ENCODE assay signal across 10 cellular contexts in genomic region chr12:73445658-73446324, GRCh38.
A peak's percentile ranks its signal among the peaks of the same experiment; 100 is the strongest.
DNase-seq lines count a peak whose midpoint lies in the region; ATAC-seq, FAIRE-seq and TF ChIP-seq lines count a peak whose summit lies in the region.
"Had no signal": no experiment of that assay in that cellular context is flagged by ENCODE, and none has a peak within 500 bp of the region (broad histone marks: within the 10 kb centered on the region; RNA-seq: fewer than 3 reads in every experiment).

No MANE protein-coding gene starts in this region.

- H3K36me3 Mint-ChIP-seq in naive B cell: no peaks in the 10 kb centered on the region

- POLR2A ChIA-PET in HEK293T (lab: Yijun Ruan, JAX): no interaction called here

- H3K27me3 Mint-ChIP-seq in naive B cell: no peaks in the 10 kb centered on the region

- H3K4me3 Mint-ChIP-seq in naive B cell: peak overlapping the region in 7 of 8 donors; percentile 14 to 67 (median 39)

- H3K27ac Mint-ChIP-seq in naive B cell: peak overlapping the region; percentile 6 to 66 (median 18)

- peaks cover 15 to 28% (median 22%) of the 10 kb centered on the region in 3 donors for H3K4me1 Mint-ChIP-seq in naive B cell

- DNase-seq in GM19239 (ENCODE audit: insufficient read length, low spot score) (no peak), naive B cell (peak; percentile 25), GOT3 (lab: John Stamatoyannopoulos, UW) (no peak), DMS79 (lab: John Stamatoyannopoulos, UW) (no peak), HEK293T (ENCODE audit: extremely low spot score) (no peak)
- DNase-seq: NCI-H187 treated with DMSO at 0.1 percent for 48 hours, trophoblast cell had no signal

- peaks cover 0 to 6% (median 0%) of the 10 kb centered on the region in 7 donors for H3K9me3 Mint-ChIP-seq in naive B cell

- FAIRE-seq in GM19239 (lab: Jason Lieb, UNC): peak; percentile 18
- FAIRE-seq: endothelial cell of umbilical vein had no signal

- CTCF ChIA-PET in HEK293T (lab: Yijun Ruan, JAX): no interaction called here

- peak; percentile 89 for ATAC-seq in GM21786 (IDR thresholded peaks at IDR 0.05; ENCODE audit: unreplicated experiment)
- ATAC-seq in HG03342 (IDR thresholded peaks at IDR 0.05; ENCODE audit: unreplicated experiment): peak; percentile 76
- peak; percentile 85 to 89 for ATAC-seq in naive B cell (ENCODE audit: low read depth in 2 of 2)

TF ChIP-seq in HEK293T, 16 proteins besides CTCF, POLR2A, EP300 and RAD21:
- TF ChIP-seq ELF4 (IDR thresholded peaks at IDR 0.05): no peak
- no peak for TF ChIP-seq PKNOX1 (IDR thresholded peaks at IDR 0.05)
- no peak for TF ChIP-seq LEF1 (IDR thresholded peaks at IDR 0.05; ENCODE audit: borderline replicate concordance)
- no peak for TF ChIP-seq SUZ12 (IDR thresholded peaks at IDR 0.05)
- TF ChIP-seq FOXK2 (IDR thresholded peaks at IDR 0.05): no peak
- TF ChIP-seq L3MBTL2 (conservative IDR thresholded peaks at IDR 0.05): no peak
- TF ChIP-seq ZNF384 (IDR thresholded peaks at IDR 0.05): no peak
- TF ChIP-seq FOXA1 (IDR thresholded peaks at IDR 0.05): no peak
- TF ChIP-seq NFRKB (IDR thresholded peaks at IDR 0.05): no peak
- TF ChIP-seq CTBP1 (IDR thresholded peaks at IDR 0.05; ENCODE audit: borderline replicate concordance): no peak
- TF ChIP-seq BHLHE40 (IDR thresholded peaks at IDR 0.05; ENCODE audit: borderline replicate concordance): no peak
- TF ChIP-seq HDGF (IDR thresholded peaks at IDR 0.05; ENCODE audit: borderline replicate concordance): no peak
- TF ChIP-seq FOXM1 (IDR thresholded peaks at IDR 0.05; ENCODE audit: borderline replicate concordance): no peak
- no peak for TF ChIP-seq ARNT (IDR thresholded peaks at IDR 0.05)
- no peak for TF ChIP-seq TARDBP (IDR thresholded peaks at IDR 0.05)
- no peak for TF ChIP-seq SP1 (IDR thresholded peaks at IDR 0.05)
